ENCODE assay signal across 1 cellular context in the genomic region with DNA sequence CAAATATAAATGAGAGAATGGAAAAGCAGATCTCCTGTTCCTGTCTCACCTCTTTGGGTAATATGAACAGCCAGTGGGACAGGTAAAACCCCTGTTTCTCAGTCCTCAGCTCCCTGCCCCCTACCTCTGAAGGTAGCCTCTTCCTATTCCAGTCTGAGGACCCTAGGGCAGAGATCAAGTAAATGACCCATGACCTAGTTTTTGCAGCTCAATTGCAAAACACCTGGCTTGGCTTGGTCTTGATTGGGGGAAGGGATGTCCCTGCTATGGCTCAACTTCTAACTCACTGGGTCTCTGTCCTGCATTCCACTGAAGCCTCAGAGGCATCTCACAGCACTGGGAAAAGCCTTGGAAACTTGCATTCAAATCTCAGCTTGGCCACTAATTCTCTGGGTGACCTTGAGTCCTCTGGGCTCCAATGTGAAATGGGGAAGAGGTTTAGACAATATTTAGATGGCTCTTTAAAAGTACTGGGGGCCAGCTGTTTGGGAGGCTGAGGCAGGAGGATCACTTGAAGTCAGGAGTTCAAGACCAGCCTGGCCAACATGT.
TF ChIP-seq lines count a peak whose summit lies in the region.

No MANE protein-coding gene starts in this region.

TF ChIP-seq in HepG2, 621 proteins besides CTCF, POLR2A, EP300 and RAD21 (continued from another document and continues in another):
- TF ChIP-seq, protein P1, sequence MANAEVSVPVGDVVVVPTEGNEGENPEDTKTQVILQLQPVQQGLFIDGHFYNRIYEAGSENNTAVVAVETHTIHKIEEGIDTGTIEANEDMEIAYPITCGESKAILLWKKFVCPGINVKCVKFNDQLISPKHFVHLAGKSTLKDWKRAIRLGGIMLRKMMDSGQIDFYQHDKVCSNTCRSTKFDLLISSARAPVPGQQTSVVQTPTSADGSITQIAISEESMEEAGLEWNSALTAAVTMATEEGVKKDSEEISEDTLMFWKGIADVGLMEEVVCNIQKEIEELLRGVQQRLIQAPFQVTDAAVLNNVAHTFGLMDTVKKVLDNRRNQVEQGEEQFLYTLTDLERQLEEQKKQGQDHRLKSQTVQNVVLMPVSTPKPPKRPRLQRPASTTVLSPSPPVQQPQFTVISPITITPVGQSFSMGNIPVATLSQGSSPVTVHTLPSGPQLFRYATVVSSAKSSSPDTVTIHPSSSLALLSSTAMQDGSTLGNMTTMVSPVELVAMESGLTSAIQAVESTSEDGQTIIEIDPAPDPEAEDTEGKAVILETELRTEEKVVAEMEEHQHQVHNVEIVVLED (CRISPR knock-in tag; IDR thresholded peaks at IDR 0.05; ENCODE audit: borderline replicate concordance), result 0 out of 2 replicates have a peak, but pooled peaks have one; percentile 28
- TF ChIP-seq NR2F2 (IDR thresholded peaks at IDR 0.05; ENCODE audit: borderline replicate concordance, low read depth), result peak; percentile 63; the same call in 1 of the 2 replicates
- TF ChIP-seq MTF1 (CRISPR knock-in tag; IDR thresholded peaks at IDR 0.05), result no peak
- TF ChIP-seq KMT2A (CRISPR knock-in tag; IDR thresholded peaks at IDR 0.05), result no peak
- TF ChIP-seq KDM3A (CRISPR knock-in tag; IDR thresholded peaks at IDR 0.05; ENCODE audit: low read depth), result no peak
- TF ChIP-seq, protein P2, sequence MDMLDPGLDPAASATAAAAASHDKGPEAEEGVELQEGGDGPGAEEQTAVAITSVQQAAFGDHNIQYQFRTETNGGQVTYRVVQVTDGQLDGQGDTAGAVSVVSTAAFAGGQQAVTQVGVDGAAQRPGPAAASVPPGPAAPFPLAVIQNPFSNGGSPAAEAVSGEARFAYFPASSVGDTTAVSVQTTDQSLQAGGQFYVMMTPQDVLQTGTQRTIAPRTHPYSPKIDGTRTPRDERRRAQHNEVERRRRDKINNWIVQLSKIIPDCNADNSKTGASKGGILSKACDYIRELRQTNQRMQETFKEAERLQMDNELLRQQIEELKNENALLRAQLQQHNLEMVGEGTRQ (IDR thresholded peaks at IDR 0.05; ENCODE audit: low read depth, low read length), result no peak
- TF ChIP-seq, protein P2 (CRISPR knock-in tag; IDR thresholded peaks at IDR 0.05; ENCODE audit: borderline replicate concordance), result no peak
- TF ChIP-seq RAD51 (IDR thresholded peaks at IDR 0.05; ENCODE audit: borderline replicate concordance), result no peak
- TF ChIP-seq, protein P3, sequence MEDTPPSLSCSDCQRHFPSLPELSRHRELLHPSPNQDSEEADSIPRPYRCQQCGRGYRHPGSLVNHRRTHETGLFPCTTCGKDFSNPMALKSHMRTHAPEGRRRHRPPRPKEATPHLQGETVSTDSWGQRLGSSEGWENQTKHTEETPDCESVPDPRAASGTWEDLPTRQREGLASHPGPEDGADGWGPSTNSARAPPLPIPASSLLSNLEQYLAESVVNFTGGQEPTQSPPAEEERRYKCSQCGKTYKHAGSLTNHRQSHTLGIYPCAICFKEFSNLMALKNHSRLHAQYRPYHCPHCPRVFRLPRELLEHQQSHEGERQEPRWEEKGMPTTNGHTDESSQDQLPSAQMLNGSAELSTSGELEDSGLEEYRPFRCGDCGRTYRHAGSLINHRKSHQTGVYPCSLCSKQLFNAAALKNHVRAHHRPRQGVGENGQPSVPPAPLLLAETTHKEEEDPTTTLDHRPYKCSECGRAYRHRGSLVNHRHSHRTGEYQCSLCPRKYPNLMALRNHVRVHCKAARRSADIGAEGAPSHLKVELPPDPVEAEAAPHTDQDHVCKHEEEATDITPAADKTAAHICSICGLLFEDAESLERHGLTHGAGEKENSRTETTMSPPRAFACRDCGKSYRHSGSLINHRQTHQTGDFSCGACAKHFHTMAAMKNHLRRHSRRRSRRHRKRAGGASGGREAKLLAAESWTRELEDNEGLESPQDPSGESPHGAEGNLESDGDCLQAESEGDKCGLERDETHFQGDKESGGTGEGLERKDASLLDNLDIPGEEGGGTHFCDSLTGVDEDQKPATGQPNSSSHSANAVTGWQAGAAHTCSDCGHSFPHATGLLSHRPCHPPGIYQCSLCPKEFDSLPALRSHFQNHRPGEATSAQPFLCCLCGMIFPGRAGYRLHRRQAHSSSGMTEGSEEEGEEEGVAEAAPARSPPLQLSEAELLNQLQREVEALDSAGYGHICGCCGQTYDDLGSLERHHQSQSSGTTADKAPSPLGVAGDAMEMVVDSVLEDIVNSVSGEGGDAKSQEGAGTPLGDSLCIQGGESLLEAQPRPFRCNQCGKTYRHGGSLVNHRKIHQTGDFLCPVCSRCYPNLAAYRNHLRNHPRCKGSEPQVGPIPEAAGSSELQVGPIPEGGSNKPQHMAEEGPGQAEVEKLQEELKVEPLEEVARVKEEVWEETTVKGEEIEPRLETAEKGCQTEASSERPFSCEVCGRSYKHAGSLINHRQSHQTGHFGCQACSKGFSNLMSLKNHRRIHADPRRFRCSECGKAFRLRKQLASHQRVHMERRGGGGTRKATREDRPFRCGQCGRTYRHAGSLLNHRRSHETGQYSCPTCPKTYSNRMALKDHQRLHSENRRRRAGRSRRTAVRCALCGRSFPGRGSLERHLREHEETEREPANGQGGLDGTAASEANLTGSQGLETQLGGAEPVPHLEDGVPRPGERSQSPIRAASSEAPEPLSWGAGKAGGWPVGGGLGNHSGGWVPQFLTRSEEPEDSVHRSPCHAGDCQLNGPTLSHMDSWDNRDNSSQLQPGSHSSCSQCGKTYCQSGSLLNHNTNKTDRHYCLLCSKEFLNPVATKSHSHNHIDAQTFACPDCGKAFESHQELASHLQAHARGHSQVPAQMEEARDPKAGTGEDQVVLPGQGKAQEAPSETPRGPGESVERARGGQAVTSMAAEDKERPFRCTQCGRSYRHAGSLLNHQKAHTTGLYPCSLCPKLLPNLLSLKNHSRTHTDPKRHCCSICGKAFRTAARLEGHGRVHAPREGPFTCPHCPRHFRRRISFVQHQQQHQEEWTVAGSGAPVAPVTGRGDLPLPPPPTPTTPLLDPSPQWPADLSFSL (CRISPR knock-in tag; IDR thresholded peaks at IDR 0.05), result no peak
- TF ChIP-seq ZFP1 (CRISPR knock-in tag; IDR thresholded peaks at IDR 0.05), result no peak
- 0 out of 2 replicates have a peak, but pooled peaks have one; percentile 44 for TF ChIP-seq DPF2 (CRISPR knock-in tag; IDR thresholded peaks at IDR 0.05; ENCODE audit: borderline replicate concordance, low read depth)
- peak; percentile 75 for TF ChIP-seq NCOA2 (CRISPR knock-in tag; IDR thresholded peaks at IDR 0.05)
- TF ChIP-seq, protein P4, sequence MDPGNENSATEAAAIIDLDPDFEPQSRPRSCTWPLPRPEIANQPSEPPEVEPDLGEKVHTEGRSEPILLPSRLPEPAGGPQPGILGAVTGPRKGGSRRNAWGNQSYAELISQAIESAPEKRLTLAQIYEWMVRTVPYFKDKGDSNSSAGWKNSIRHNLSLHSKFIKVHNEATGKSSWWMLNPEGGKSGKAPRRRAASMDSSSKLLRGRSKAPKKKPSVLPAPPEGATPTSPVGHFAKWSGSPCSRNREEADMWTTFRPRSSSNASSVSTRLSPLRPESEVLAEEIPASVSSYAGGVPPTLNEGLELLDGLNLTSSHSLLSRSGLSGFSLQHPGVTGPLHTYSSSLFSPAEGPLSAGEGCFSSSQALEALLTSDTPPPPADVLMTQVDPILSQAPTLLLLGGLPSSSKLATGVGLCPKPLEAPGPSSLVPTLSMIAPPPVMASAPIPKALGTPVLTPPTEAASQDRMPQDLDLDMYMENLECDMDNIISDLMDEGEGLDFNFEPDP (CRISPR knock-in tag; conservative IDR thresholded peaks at IDR 0.05), result no peak
- peak; percentile 85 for TF ChIP-seq SKI (IDR thresholded peaks at IDR 0.05; ENCODE audit: partially characterized antibody)
- no peak for TF ChIP-seq RNF2 (conservative IDR thresholded peaks at IDR 0.05; ENCODE audit: low read depth)
- peak; percentile 80; the same call in 1 of the 2 replicates for TF ChIP-seq MIER3 (CRISPR knock-in tag; IDR thresholded peaks at IDR 0.05; ENCODE audit: borderline replicate concordance)
- TF ChIP-seq ATF7-NPFF (CRISPR knock-in tag; IDR thresholded peaks at IDR 0.05; ENCODE audit: low read depth), result no peak
- TF ChIP-seq NCOR1 (IDR thresholded peaks at IDR 0.05; ENCODE audit: borderline replicate concordance, low read length), result peak; percentile 94
- TF ChIP-seq ZNF777 (CRISPR knock-in tag; IDR thresholded peaks at IDR 0.05), result no peak
- TF ChIP-seq ATF7 (IDR thresholded peaks at IDR 0.05), result no peak
- TF ChIP-seq ATF7 (CRISPR knock-in tag; IDR thresholded peaks at IDR 0.05), result no peak
- 0 out of 2 replicates have a peak, but pooled peaks have one; percentile 37 for TF ChIP-seq BHLHE40 (IDR thresholded peaks at IDR 0.05; ENCODE audit: low read length)
- no peak for TF ChIP-seq SRSF1 (optimal IDR thresholded peaks at IDR 0.05; ENCODE audit: low read depth, low read length)
- TF ChIP-seq GABPA (IDR thresholded peaks at IDR 0.05; ENCODE audit: low read depth, low read length), result no peak
- TF ChIP-seq GABPA (CRISPR knock-in tag; IDR thresholded peaks at IDR 0.05; ENCODE audit: low read depth), result peak; percentile 39
- no peak; the same call in 1 of the 2 replicates for TF ChIP-seq FOXJ3 (CRISPR knock-in tag; IDR thresholded peaks at IDR 0.05; ENCODE audit: borderline replicate concordance)
- no peak for TF ChIP-seq ZNF776 (CRISPR knock-in tag; IDR thresholded peaks at IDR 0.05)
- no peak for TF ChIP-seq ZSCAN12 (CRISPR knock-in tag; IDR thresholded peaks at IDR 0.05)
- TF ChIP-seq, protein P5, sequence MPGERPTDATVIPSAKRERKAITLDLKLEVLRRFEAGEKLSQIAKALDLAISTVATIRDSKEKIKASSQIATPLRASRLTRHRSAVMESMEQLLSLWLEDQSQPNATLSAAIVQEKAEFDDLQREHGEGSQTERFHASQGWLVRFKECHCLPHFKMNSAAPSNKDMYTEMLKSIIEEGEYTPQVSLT (CRISPR knock-in tag; IDR thresholded peaks at IDR 0.05; ENCODE audit: borderline replicate concordance, low read depth), result no peak
- TF ChIP-seq, protein P6, sequence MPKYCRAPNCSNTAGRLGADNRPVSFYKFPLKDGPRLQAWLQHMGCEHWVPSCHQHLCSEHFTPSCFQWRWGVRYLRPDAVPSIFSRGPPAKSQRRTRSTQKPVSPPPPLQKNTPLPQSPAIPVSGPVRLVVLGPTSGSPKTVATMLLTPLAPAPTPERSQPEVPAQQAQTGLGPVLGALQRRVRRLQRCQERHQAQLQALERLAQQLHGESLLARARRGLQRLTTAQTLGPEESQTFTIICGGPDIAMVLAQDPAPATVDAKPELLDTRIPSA (CRISPR knock-in tag; IDR thresholded peaks at IDR 0.05; ENCODE audit: borderline replicate concordance), result no peak
- TF ChIP-seq MYC (CRISPR knock-in tag; IDR thresholded peaks at IDR 0.05; ENCODE audit: borderline replicate concordance), result no peak
- no peak for TF ChIP-seq U2AF1 (optimal IDR thresholded peaks at IDR 0.05; ENCODE audit: low read depth, low read length)
- TF ChIP-seq, protein P7, sequence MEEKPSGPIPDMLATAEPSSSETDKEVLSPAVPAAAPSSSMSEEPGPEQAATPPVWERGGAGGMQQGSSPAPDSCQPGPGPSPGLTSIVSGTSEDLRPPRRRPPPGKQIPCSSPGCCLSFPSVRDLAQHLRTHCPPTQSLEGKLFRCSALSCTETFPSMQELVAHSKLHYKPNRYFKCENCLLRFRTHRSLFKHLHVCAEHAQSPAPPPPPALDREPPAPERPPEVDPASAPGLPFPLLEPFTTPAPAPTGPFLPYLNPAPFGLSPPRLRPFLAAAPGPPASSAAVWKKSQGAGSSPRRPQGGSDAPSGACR (CRISPR knock-in tag; IDR thresholded peaks at IDR 0.05), result 0 out of 2 replicates have a peak, but pooled peaks have one; percentile 59
- TF ChIP-seq MTA1 (CRISPR knock-in tag; IDR thresholded peaks at IDR 0.05; ENCODE audit: borderline replicate concordance), result peak; percentile 36; the same call in 1 of the 2 replicates
- peak; percentile 79; the same call in 1 of the 2 replicates for TF ChIP-seq ZNF788 (CRISPR knock-in tag; IDR thresholded peaks at IDR 0.05; ENCODE audit: borderline replicate concordance)
- no peak for TF ChIP-seq NR1H2 (CRISPR knock-in tag; IDR thresholded peaks at IDR 0.05; ENCODE audit: borderline replicate concordance, low read depth)
- TF ChIP-seq, protein P8, sequence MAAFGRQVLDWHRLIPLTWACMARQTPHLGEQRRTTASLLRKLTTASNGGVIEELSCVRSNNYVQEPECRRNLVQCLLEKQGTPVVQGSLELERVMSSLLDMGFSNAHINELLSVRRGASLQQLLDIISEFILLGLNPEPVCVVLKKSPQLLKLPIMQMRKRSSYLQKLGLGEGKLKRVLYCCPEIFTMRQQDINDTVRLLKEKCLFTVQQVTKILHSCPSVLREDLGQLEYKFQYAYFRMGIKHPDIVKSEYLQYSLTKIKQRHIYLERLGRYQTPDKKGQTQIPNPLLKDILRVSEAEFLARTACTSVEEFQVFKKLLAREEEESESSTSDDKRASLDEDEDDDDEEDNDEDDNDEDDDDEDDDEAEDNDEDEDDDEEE (CRISPR knock-in tag; IDR thresholded peaks at IDR 0.05), result no peak
- TF ChIP-seq ZNF713 (CRISPR knock-in tag; IDR thresholded peaks at IDR 0.05), result no peak
- TF ChIP-seq THYN1 (CRISPR knock-in tag; IDR thresholded peaks at IDR 0.05; ENCODE audit: borderline replicate concordance, low read depth), result no peak
- TF ChIP-seq ARNT (IDR thresholded peaks at IDR 0.05), result no peak
- TF ChIP-seq, protein P9, sequence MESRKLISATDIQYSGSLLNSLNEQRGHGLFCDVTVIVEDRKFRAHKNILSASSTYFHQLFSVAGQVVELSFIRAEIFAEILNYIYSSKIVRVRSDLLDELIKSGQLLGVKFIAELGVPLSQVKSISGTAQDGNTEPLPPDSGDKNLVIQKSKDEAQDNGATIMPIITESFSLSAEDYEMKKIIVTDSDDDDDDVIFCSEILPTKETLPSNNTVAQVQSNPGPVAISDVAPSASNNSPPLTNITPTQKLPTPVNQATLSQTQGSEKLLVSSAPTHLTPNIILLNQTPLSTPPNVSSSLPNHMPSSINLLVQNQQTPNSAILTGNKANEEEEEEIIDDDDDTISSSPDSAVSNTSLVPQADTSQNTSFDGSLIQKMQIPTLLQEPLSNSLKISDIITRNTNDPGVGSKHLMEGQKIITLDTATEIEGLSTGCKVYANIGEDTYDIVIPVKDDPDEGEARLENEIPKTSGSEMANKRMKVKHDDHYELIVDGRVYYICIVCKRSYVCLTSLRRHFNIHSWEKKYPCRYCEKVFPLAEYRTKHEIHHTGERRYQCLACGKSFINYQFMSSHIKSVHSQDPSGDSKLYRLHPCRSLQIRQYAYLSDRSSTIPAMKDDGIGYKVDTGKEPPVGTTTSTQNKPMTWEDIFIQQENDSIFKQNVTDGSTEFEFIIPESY (CRISPR knock-in tag; IDR thresholded peaks at IDR 0.05), result no peak
- no peak for TF ChIP-seq BRD4 (CRISPR knock-in tag; IDR thresholded peaks at IDR 0.05)
- TF ChIP-seq POLR2AphosphoS5 (IDR thresholded peaks at IDR 0.05; ENCODE audit: low read depth, low read length), result no peak
- TF ChIP-seq MXD4 (CRISPR knock-in tag; IDR thresholded peaks at IDR 0.05), result no peak
- no peak for TF ChIP-seq IKZF1 (IDR thresholded peaks at IDR 0.05)
- TF ChIP-seq KAT2B (IDR thresholded peaks at IDR 0.05; ENCODE audit: borderline replicate concordance, low read depth, low read length), result no peak
- TF ChIP-seq SP2 (CRISPR knock-in tag; IDR thresholded peaks at IDR 0.05), result no peak
- TF ChIP-seq ZNF33B (CRISPR knock-in tag; IDR thresholded peaks at IDR 0.05), result no peak
- no peak for TF ChIP-seq ZNF652 (CRISPR knock-in tag; IDR thresholded peaks at IDR 0.05; ENCODE audit: borderline replicate concordance, low read depth)
- no peak for TF ChIP-seq HNRNPH1 (optimal IDR thresholded peaks at IDR 0.05; ENCODE audit: low read depth, low read length)
- no peak for TF ChIP-seq ZNF263 (CRISPR knock-in tag; IDR thresholded peaks at IDR 0.05)
- no peak for TF ChIP-seq DNMT3B (CRISPR knock-in tag; conservative IDR thresholded peaks at IDR 0.05)
